1 cellular context compared by ENCODE assay signal in genomic region chr20:45779011-45779915, GRCh38.
A peak's percentile ranks its signal among the peaks of the same experiment; 100 is the strongest.
TF ChIP-seq lines count a peak whose summit lies in the region.

No MANE protein-coding gene starts in this region.

TF ChIP-seq in SK-N-SH, 30 proteins besides CTCF, POLR2A, EP300 and RAD21 (continued from another document):
- TF ChIP-seq, protein P1, sequence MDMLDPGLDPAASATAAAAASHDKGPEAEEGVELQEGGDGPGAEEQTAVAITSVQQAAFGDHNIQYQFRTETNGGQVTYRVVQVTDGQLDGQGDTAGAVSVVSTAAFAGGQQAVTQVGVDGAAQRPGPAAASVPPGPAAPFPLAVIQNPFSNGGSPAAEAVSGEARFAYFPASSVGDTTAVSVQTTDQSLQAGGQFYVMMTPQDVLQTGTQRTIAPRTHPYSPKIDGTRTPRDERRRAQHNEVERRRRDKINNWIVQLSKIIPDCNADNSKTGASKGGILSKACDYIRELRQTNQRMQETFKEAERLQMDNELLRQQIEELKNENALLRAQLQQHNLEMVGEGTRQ (IDR thresholded peaks at IDR 0.05; ENCODE audit: borderline replicate concordance, low read depth, low read length) = no peak
- TF ChIP-seq, protein P2, sequence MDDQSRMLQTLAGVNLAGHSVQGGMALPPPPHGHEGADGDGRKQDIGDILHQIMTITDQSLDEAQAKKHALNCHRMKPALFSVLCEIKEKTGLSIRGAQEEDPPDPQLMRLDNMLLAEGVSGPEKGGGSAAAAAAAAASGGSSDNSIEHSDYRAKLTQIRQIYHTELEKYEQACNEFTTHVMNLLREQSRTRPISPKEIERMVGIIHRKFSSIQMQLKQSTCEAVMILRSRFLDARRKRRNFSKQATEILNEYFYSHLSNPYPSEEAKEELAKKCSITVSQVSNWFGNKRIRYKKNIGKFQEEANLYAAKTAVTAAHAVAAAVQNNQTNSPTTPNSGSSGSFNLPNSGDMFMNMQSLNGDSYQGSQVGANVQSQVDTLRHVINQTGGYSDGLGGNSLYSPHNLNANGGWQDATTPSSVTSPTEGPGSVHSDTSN (IDR thresholded peaks at IDR 0.05) = peak; percentile 74
- TF ChIP-seq, protein P3, sequence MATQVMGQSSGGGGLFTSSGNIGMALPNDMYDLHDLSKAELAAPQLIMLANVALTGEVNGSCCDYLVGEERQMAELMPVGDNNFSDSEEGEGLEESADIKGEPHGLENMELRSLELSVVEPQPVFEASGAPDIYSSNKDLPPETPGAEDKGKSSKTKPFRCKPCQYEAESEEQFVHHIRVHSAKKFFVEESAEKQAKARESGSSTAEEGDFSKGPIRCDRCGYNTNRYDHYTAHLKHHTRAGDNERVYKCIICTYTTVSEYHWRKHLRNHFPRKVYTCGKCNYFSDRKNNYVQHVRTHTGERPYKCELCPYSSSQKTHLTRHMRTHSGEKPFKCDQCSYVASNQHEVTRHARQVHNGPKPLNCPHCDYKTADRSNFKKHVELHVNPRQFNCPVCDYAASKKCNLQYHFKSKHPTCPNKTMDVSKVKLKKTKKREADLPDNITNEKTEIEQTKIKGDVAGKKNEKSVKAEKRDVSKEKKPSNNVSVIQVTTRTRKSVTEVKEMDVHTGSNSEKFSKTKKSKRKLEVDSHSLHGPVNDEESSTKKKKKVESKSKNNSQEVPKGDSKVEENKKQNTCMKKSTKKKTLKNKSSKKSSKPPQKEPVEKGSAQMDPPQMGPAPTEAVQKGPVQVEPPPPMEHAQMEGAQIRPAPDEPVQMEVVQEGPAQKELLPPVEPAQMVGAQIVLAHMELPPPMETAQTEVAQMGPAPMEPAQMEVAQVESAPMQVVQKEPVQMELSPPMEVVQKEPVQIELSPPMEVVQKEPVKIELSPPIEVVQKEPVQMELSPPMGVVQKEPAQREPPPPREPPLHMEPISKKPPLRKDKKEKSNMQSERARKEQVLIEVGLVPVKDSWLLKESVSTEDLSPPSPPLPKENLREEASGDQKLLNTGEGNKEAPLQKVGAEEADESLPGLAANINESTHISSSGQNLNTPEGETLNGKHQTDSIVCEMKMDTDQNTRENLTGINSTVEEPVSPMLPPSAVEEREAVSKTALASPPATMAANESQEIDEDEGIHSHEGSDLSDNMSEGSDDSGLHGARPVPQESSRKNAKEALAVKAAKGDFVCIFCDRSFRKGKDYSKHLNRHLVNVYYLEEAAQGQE (IDR thresholded peaks at IDR 0.05; ENCODE audit: low read depth, low read length) = no peak
- TF ChIP-seq, protein P4, sequence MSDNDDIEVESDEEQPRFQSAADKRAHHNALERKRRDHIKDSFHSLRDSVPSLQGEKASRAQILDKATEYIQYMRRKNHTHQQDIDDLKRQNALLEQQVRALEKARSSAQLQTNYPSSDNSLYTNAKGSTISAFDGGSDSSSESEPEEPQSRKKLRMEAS (IDR thresholded peaks at IDR 0.05; ENCODE audit: low read depth) = peak; percentile 41
- TF ChIP-seq FOXM1 (IDR thresholded peaks at IDR 0.05; ENCODE audit: low read depth) (peak; percentile 92), SIN3A (IDR thresholded peaks at IDR 0.05; ENCODE audit: borderline replicate concordance, low read depth, low read length) (peak; percentile 41; the same call in 1 of the 2 replicates), GATA2 (CRISPR knock-in tag; IDR thresholded peaks at IDR 0.05) (no peak), JUND (IDR thresholded peaks at IDR 0.05) (peak; percentile 94), MEF2A (IDR thresholded peaks at IDR 0.05; ENCODE audit: borderline replicate concordance, low read depth) (peak; percentile 67; the same call in 1 of the 2 replicates)
- TF ChIP-seq, protein P5, sequence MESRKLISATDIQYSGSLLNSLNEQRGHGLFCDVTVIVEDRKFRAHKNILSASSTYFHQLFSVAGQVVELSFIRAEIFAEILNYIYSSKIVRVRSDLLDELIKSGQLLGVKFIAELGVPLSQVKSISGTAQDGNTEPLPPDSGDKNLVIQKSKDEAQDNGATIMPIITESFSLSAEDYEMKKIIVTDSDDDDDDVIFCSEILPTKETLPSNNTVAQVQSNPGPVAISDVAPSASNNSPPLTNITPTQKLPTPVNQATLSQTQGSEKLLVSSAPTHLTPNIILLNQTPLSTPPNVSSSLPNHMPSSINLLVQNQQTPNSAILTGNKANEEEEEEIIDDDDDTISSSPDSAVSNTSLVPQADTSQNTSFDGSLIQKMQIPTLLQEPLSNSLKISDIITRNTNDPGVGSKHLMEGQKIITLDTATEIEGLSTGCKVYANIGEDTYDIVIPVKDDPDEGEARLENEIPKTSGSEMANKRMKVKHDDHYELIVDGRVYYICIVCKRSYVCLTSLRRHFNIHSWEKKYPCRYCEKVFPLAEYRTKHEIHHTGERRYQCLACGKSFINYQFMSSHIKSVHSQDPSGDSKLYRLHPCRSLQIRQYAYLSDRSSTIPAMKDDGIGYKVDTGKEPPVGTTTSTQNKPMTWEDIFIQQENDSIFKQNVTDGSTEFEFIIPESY (IDR thresholded peaks at IDR 0.05; ENCODE audit: borderline replicate concordance, low read depth) = peak; percentile 76
